19 cellular contexts compared by ENCODE assay signal in genomic region chr3:106006001-106006400, GRCh38.
DNase-seq lines count a peak whose midpoint lies in the region; ATAC-seq, FAIRE-seq and TF ChIP-seq lines count a peak whose summit lies in the region.
"Had no signal": no experiment of that assay in that cellular context is flagged by ENCODE, and none has a peak within 500 bp of the region (broad histone marks: within the 10 kb centered on the region; RNA-seq: fewer than 3 reads in every experiment).

No MANE protein-coding gene starts in this region.

- H3K4me1 Mint-ChIP-seq in MCF 10A (ENCODE audit: insufficient read depth, unreplicated experiment) (peaks cover 12% of the 10 kb centered on the region), astrocyte (ENCODE audit: low read depth, unreplicated experiment) (peaks cover 10% of the 10 kb centered on the region)
- H3K4me1 Mint-ChIP-seq in naive thymus-derived CD8-positive, alpha-beta T cell, result peaks cover 3 to 17% (median 15%) of the 10 kb centered on the region in 4 donors

- H3K36me3 Mint-ChIP-seq in MCF 10A (ENCODE audit: insufficient read depth, unreplicated experiment), result no peaks in the 10 kb centered on the region
- no peaks in the 10 kb centered on the region for H3K36me3 Mint-ChIP-seq in astrocyte (ENCODE audit: low read depth, unreplicated experiment)
- no peaks in the 10 kb centered on the region for H3K36me3 Mint-ChIP-seq in naive thymus-derived CD8-positive, alpha-beta T cell
- H3K36me3 Mint-ChIP-seq: natural killer cell had no signal

- H3K79me2 ChIP-seq in astrocyte (ENCODE audit: insufficient read depth, low read length), result no peaks in the 10 kb centered on the region

- no peak overlapping the region for H3K27ac ChIP-seq in breast epithelium
- peak overlapping the region; percentile 90 for H3K27ac ChIP-seq in astrocyte (ENCODE audit: low read depth, low read length)
- peak overlapping the region; percentile 78 for H3K27ac ChIP-seq in foreskin keratinocyte
- no peak overlapping the region for H3K27ac ChIP-seq in upper lobe of right lung
- H3K27ac ChIP-seq: 22Rv1, HL-60, tibial nerve had no signal

- no TSS peak for BruUV-seq in MCF 10A (replicated peaks; lab: Mats Ljungman, UMichigan)

- FAIRE-seq in astrocyte (lab: Jason Lieb, UNC), result peak; percentile 85
- FAIRE-seq: GM12878, GM19239 had no signal

- DNase-seq in MCF 10A (ENCODE audit: unreplicated experiment) (peak; percentile 93), breast epithelium (ENCODE audit: low spot score in 2 of 2) (no peak), astrocyte (ENCODE audit: low read depth) (peak; percentile 97), foreskin keratinocyte (peak; percentile 98 to 99), upper lobe of right lung (no peak), KBM-7 (no peak)
- DNase-seq in naive thymus-derived CD8-positive, alpha-beta T cell, result no peak
- DNase-seq: activated naive CD4-positive, alpha-beta T cell treated with anti-CD3 and anti-CD28 coated beads, Interleukin-2, amount 10 ng/mL, durations not matched to agents 7 days and 5 days; DMS 273 treated with DMSO at 0.1 percent for 48 hours; natural killer cell; NCI-H524 treated with DMSO at 0.1 percent for 48 hours; Right ventricle myocardium superior had no signal

- H3K9ac ChIP-seq in astrocyte (ENCODE audit: low read length), result no peak overlapping the region

- TF ChIP-seq POLR2A in breast epithelium (IDR thresholded peaks at IDR 0.05), result no peak

- no peak for TF ChIP-seq CTCF in MCF 10A (IDR thresholded peaks at IDR 0.05; ENCODE audit: unreplicated experiment)
- no peak for TF ChIP-seq CTCF in breast epithelium (IDR thresholded peaks at IDR 0.05)
- TF ChIP-seq CTCF in astrocyte (IDR thresholded peaks at IDR 0.05; ENCODE audit: insufficient read depth, low read depth, low read length), result no peak
- no peak for TF ChIP-seq CTCF in foreskin keratinocyte (conservative IDR thresholded peaks at IDR 0.05)
- no peak for TF ChIP-seq CTCF in upper lobe of right lung (IDR thresholded peaks at IDR 0.05)

- in situ Hi-C loops in KBM-7 (cut with MboI; ENCODE audit: low pct_unique_long_range_greater_than_20kb, low sequenced_read_pairs), result no loop called here

- H3K4me2 ChIP-seq in astrocyte (ENCODE audit: low read length), result peak overlapping the region; percentile 14

- no peaks in the 10 kb centered on the region for H3K27me3 ChIP-seq in breast epithelium
- H3K27me3 ChIP-seq in astrocyte (ENCODE audit: insufficient read depth, low read length), result no peaks in the 10 kb centered on the region
- no peaks in the 10 kb centered on the region for H3K27me3 ChIP-seq in foreskin keratinocyte
- no peaks in the 10 kb centered on the region for H3K27me3 ChIP-seq in upper lobe of right lung
- H3K27me3 ChIP-seq: tibial nerve had no signal

- H3K4me1 ChIP-seq in breast epithelium (no peaks in the 10 kb centered on the region), astrocyte (ENCODE audit: insufficient read depth, low read length) (peaks cover 18% of the 10 kb centered on the region), foreskin keratinocyte (peaks cover 10% of the 10 kb centered on the region), upper lobe of right lung (no peaks in the 10 kb centered on the region)
- H3K4me1 ChIP-seq: tibial nerve had no signal

- H3K9me3 ChIP-seq in breast epithelium (no peaks in the 10 kb centered on the region), astrocyte (ENCODE audit: insufficient read depth, low read depth, low read length) (no peaks in the 10 kb centered on the region), upper lobe of right lung (no peaks in the 10 kb centered on the region)
- H3K9me3 ChIP-seq: tibial nerve had no signal

- no peak overlapping the region for H3K4me3 ChIP-seq in breast epithelium
- H3K4me3 ChIP-seq in astrocyte (ENCODE audit: insufficient read depth, low read depth, low read length), result no peak overlapping the region
- H3K4me3 ChIP-seq in upper lobe of right lung, result no peak overlapping the region
- H3K4me3 ChIP-seq: coronary artery, GM12878, tibial nerve had no signal

- H3K9me3 Mint-ChIP-seq in MCF 10A (ENCODE audit: unreplicated experiment), result no peaks in the 10 kb centered on the region
- peaks cover 2% of the 10 kb centered on the region for H3K9me3 Mint-ChIP-seq in astrocyte (ENCODE audit: unreplicated experiment)
- no peaks in the 10 kb centered on the region for H3K9me3 Mint-ChIP-seq in naive thymus-derived CD8-positive, alpha-beta T cell
- H3K9me3 Mint-ChIP-seq: natural killer cell had no signal

- CTCF ChIA-PET in MCF 10A (lab: Yijun Ruan, JAX), result no interaction called here

- H3K27me3 Mint-ChIP-seq in MCF 10A (ENCODE audit: insufficient read depth, unreplicated experiment), result no peaks in the 10 kb centered on the region
- no peaks in the 10 kb centered on the region for H3K27me3 Mint-ChIP-seq in astrocyte (ENCODE audit: low read depth, unreplicated experiment)
- H3K27me3 Mint-ChIP-seq in naive thymus-derived CD8-positive, alpha-beta T cell, result no peaks in the 10 kb centered on the region
- H3K27me3 Mint-ChIP-seq: activated naive CD4-positive, alpha-beta T cell treated with anti-CD3 and anti-CD28 coated beads, Interleukin-2, amount 10 ng/mL, durations not matched to agents 7 days and 5 days had no signal

- no peak overlapping the region for H2AFZ ChIP-seq in astrocyte (ENCODE audit: low read depth, low read length)

- POLR2A ChIA-PET in MCF 10A (lab: Yijun Ruan, JAX), result no interaction called here
- POLR2A ChIA-PET in naive thymus-derived CD8-positive, alpha-beta T cell (lab: Charles Lee), result no interaction called here

- no peaks in the 10 kb centered on the region for H3K36me3 ChIP-seq in breast epithelium
- H3K36me3 ChIP-seq in astrocyte (ENCODE audit: insufficient read depth, low read length), result no peaks in the 10 kb centered on the region
- no peaks in the 10 kb centered on the region for H3K36me3 ChIP-seq in upper lobe of right lung
- H3K36me3 ChIP-seq: tibial nerve had no signal

- no peaks in the 10 kb centered on the region for H4K20me1 ChIP-seq in astrocyte (ENCODE audit: insufficient read depth, low read length)

- peak; percentile 93 for ATAC-seq in foreskin keratinocyte
- peak; percentile 47 for ATAC-seq in upper lobe of right lung
- no peak for ATAC-seq in naive thymus-derived CD8-positive, alpha-beta T cell
- ATAC-seq in GM18502 (IDR thresholded peaks at IDR 0.05; ENCODE audit: poor library complexity, unreplicated experiment), result no peak
- ATAC-seq: GM12878, natural killer cell had no signal

- peak overlapping the region; percentile 42 for H3K27ac Mint-ChIP-seq in MCF 10A (ENCODE audit: low read depth, unreplicated experiment)
- H3K27ac Mint-ChIP-seq in astrocyte (ENCODE audit: unreplicated experiment), result no peak overlapping the region
- H3K27ac Mint-ChIP-seq in naive thymus-derived CD8-positive, alpha-beta T cell, result no peak overlapping the region
- H3K27ac Mint-ChIP-seq: activated naive CD4-positive, alpha-beta T cell treated with anti-CD3 and anti-CD28 coated beads, Interleukin-2, amount 10 ng/mL, durations not matched to agents 7 days and 5 days; natural killer cell had no signal

- H3K4me3 Mint-ChIP-seq in MCF 10A (ENCODE audit: unreplicated experiment) (peak overlapping the region; percentile 5), astrocyte (ENCODE audit: unreplicated experiment) (no peak overlapping the region)
- no peak overlapping the region for H3K4me3 Mint-ChIP-seq in naive thymus-derived CD8-positive, alpha-beta T cell
- H3K4me3 Mint-ChIP-seq: activated naive CD4-positive, alpha-beta T cell treated with anti-CD3 and anti-CD28 coated beads, Interleukin-2, amount 10 ng/mL, durations not matched to agents 7 days and 5 days; natural killer cell had no signal

- intact Hi-C loops in MCF 10A (cut with micrococcal nuclease) (no loop called here), breast epithelium (cut with DNase I; ENCODE audit: low total_unique reads) (no loop called here), upper lobe of right lung (cut with DNase I) (no loop called here)

Comparison
In these comparisons a context has a peak if more than half of its experiments do, and no peak if none do; other contexts are left out.
1. DNase-seq: peak in MCF 10A (single experiment), astrocyte (single experiment) and foreskin keratinocyte (2 of 2); none in breast epithelium (0 of 2), upper lobe of right lung (single experiment), KBM-7 (single experiment) and naive thymus-derived CD8-positive, alpha-beta T cell (0 of 10).
2. H3K27ac ChIP-seq: peak in astrocyte (single experiment) and foreskin keratinocyte (single experiment); none in breast epithelium (0 of 2) and upper lobe of right lung (single experiment).
3. ATAC-seq: peak in foreskin keratinocyte (single experiment) and upper lobe of right lung (single experiment); none in naive thymus-derived CD8-positive, alpha-beta T cell (0 of 2) and GM18502 (single experiment).